In the genomic region with DNA sequence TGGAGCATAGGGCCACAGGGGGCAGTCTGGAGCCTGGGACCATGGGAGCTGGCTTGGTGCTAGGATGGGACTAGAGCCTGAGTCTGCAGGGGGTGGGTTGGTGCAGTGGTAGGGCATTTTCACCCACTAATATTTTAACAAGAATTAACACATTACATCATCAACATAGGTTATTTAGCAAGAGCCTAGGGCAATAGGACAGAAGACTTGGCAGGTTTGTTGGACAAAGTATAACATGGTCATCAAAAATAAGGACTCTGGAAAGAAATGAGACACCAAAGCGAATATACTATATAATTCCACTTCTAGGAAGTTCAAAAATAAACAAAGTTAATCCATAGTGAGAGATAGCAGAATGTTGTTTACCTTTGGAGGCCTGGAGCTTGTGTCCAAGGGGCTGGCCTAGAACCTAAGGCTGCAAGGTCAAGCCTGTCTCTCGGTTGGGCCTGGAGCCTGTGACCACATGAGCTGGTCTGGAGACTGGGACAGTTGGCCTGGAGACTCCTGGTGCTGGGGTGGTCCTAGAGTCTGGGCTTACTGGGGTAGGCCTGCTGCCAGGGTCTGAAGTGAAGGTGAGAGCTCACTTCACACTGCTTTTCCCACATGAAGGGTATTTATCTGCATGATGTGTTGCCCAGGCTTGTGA, we compare ENCODE assay signal across 27 cellular contexts.
"Had no signal": no experiment of that assay in that cellular context is flagged by ENCODE, and none has a peak within 500 bp of the region (broad histone marks: within the 10 kb centered on the region; RNA-seq: fewer than 3 reads in every experiment).

No MANE protein-coding gene starts in this region.

- H2AFZ ChIP-seq: neural progenitor cell had no signal

- H3K4me1 ChIP-seq: left ventricle myocardium inferior, lower lobe of right lung, neural progenitor cell, right atrium auricular region, tibial nerve, uterus had no signal

- H3K36me3 ChIP-seq: lower lobe of right lung, ovary, right atrium auricular region, uterus had no signal

- H3K4me3 Mint-ChIP-seq: mesothelial cell of epicardium; naive B cell; natural killer cell; nephron progenitor cell; neural progenitor cell; stimulated activated memory B cell treated with anti-CD40 and anti-IgM and Interleukin-4, amounts not matched to agents 10 μg/mL and 1 μg/mL and 100 μg/mL, for 72 hours; stimulated activated naive CD8-positive, alpha-beta T cell treated with anti-CD3 and anti-CD28 coated beads, Interleukin-15, amount 100 ng/mL, for 72 hours; type B pancreatic cell had no signal

- H3K27me3 ChIP-seq: neural progenitor cell, ovary, right atrium auricular region, tibial nerve, uterus had no signal

- H3K9ac ChIP-seq: neural progenitor cell had no signal

- H3K4me3 ChIP-seq: left ventricle myocardium inferior, lower lobe of right lung, neural progenitor cell, ovary, right atrium auricular region, skin epidermis, tibial nerve, uterus had no signal

- FAIRE-seq: keratinocyte had no signal

- H3K27ac ChIP-seq: left ventricle myocardium inferior, lower lobe of right lung, neural progenitor cell, ovary, right atrium auricular region, skin epidermis, tibial nerve, uterus had no signal

- H3K4me2 ChIP-seq: neural progenitor cell had no signal

- H3K4me1 Mint-ChIP-seq: mesothelial cell of epicardium; naive B cell; natural killer cell; nephron progenitor cell; neural progenitor cell; stimulated activated memory B cell treated with anti-CD40 and anti-IgM and Interleukin-4, amounts not matched to agents 10 μg/mL and 1 μg/mL and 100 μg/mL, for 72 hours; stimulated activated naive CD8-positive, alpha-beta T cell treated with anti-CD3 and anti-CD28 coated beads, Interleukin-15, amount 100 ng/mL, for 72 hours had no signal

- DNase-seq: hippocampal formation; left colon; left ventricle myocardium inferior; lower lobe of right lung; mammary epithelial cell; mesendoderm; naive B cell; natural killer cell; nephron progenitor cell; ovary; stimulated activated CD4-positive, alpha-beta T cell treated with anti-CD3 and anti-CD28 coated beads, Interleukin-12 subunit alpha, Interleukin-12 subunit beta, amount 100 ng/mL, for 4 hours; stimulated activated CD4-positive, alpha-beta T cell treated with anti-CD3 and anti-CD28 coated beads, Interleukin-15, amount 100 ng/mL, for 24 hours; stimulated activated CD4-positive, alpha-beta T cell treated with anti-CD3 and anti-CD28 coated beads, Interleukin-4, amount 100 ng/mL, for 24 hours; stimulated activated naive CD4-positive, alpha-beta T cell treated with Interleukin-2 at 50 U/mL for 16 hours; stimulated activated naive CD8-positive, alpha-beta T cell treated with anti-CD3 and anti-CD28 coated beads, Interleukin-15, amount 100 ng/mL, for 72 hours; substantia nigra; uterus had no signal

- H3K27ac Mint-ChIP-seq: mesothelial cell of epicardium; natural killer cell; nephron progenitor cell; neural progenitor cell; progenitor cell of endocrine pancreas; stimulated activated memory B cell treated with anti-CD40 and anti-IgM and Interleukin-4, amounts not matched to agents 10 μg/mL and 1 μg/mL and 100 μg/mL, for 72 hours; stimulated activated naive CD8-positive, alpha-beta T cell treated with anti-CD3 and anti-CD28 coated beads, Interleukin-15, amount 100 ng/mL, for 72 hours; type B pancreatic cell had no signal

- H3K27me3 Mint-ChIP-seq: naive B cell; progenitor cell of endocrine pancreas; stimulated activated memory B cell treated with anti-CD40 and anti-IgM and Interleukin-4, amounts not matched to agents 10 μg/mL and 1 μg/mL and 100 μg/mL, for 72 hours; stimulated activated naive CD8-positive, alpha-beta T cell treated with anti-CD3 and anti-CD28 coated beads, Interleukin-15, amount 100 ng/mL, for 72 hours; type B pancreatic cell had no signal

- ATAC-seq: left colon; lower lobe of right lung; natural killer cell; sciatic nerve; stimulated activated memory B cell treated with anti-CD40 and anti-IgM and Interleukin-4, amounts not matched to agents 10 μg/mL and 1 μg/mL and 100 μg/mL, for 72 hours; stimulated activated naive CD8-positive, alpha-beta T cell treated with anti-CD3 and anti-CD28 coated beads, Interleukin-15, amount 100 ng/mL, for 72 hours had no signal
